Comparison of ENCODE assay signal across 13 cellular contexts in the genomic region with DNA sequence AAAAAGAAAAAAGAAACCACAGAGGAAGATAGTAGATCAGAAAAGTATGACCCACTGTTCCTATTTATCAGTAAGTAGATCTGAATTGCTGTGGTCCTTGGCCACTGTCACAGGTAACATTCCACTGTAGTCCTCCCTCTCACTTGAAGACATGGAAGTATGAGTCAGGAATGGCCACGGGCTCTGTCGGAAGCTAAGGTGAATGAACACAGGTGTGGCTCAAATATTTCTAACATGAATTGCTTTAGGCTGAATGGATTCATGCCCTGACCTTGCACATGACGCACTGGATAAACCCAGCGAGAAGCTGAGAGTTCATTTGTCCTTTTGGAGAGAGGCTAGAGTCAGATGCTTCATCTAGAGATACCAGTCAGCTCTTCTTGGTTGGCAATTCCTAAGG.
"Had no signal": no experiment of that assay in that cellular context is flagged by ENCODE, and none has a peak within 500 bp of the region (broad histone marks: within the 10 kb centered on the region; RNA-seq: fewer than 3 reads in every experiment).

No MANE protein-coding gene starts in this region.

- H3K27ac Mint-ChIP-seq: activated CD4-positive, alpha-beta T cell treated with anti-CD3 and anti-CD28 coated beads, Interleukin-2, amount 10 ng/mL, durations not matched to agents 7 days and 5 days; activated T-helper 1 cell treated with anti-CD3 and anti-CD28 coated beads, Interleukin-12 subunit alpha, Interleukin-12 subunit beta, Interleukin-2, Interleukin-4 antibody, amounts not matched to agents 30 ng/mL and 10 ng/mL and 1 ng/mL, durations not matched to agents 14 hours and 24 hours and 36 hours; progenitor cell of endocrine pancreas; stimulated activated naive CD8-positive, alpha-beta T cell treated with anti-CD3 and anti-CD28 coated beads, Interleukin-15, amount 100 ng/mL, for 72 hours had no signal

- H3K9me3 Mint-ChIP-seq: activated CD4-positive, alpha-beta T cell treated with anti-CD3 and anti-CD28 coated beads, Interleukin-2, amount 10 ng/mL, durations not matched to agents 7 days and 5 days; activated T-helper 1 cell treated with anti-CD3 and anti-CD28 coated beads, Interleukin-12 subunit alpha, Interleukin-12 subunit beta, Interleukin-2, Interleukin-4 antibody, amounts not matched to agents 30 ng/mL and 10 ng/mL and 1 ng/mL, durations not matched to agents 14 hours and 24 hours and 36 hours had no signal

- ATAC-seq: gastroesophageal sphincter; right cardiac atrium; stimulated activated naive CD8-positive, alpha-beta T cell treated with anti-CD3 and anti-CD28 coated beads, Interleukin-15, amount 100 ng/mL, for 72 hours; upper lobe of right lung had no signal

- H3K27me3 ChIP-seq: brain microvascular endothelial cell, gastroesophageal sphincter, upper lobe of right lung had no signal

- H3K4me3 Mint-ChIP-seq: activated CD4-positive, alpha-beta T cell treated with anti-CD3 and anti-CD28 coated beads, Interleukin-2, amount 10 ng/mL, durations not matched to agents 7 days and 5 days; activated T-helper 1 cell treated with anti-CD3 and anti-CD28 coated beads, Interleukin-12 subunit alpha, Interleukin-12 subunit beta, Interleukin-2, Interleukin-4 antibody, amounts not matched to agents 30 ng/mL and 10 ng/mL and 1 ng/mL, durations not matched to agents 14 hours and 24 hours and 36 hours; stimulated activated naive CD8-positive, alpha-beta T cell treated with anti-CD3 and anti-CD28 coated beads, Interleukin-15, amount 100 ng/mL, for 72 hours had no signal

- H3K27ac ChIP-seq: brain microvascular endothelial cell, gastroesophageal sphincter, skin epidermis, upper lobe of right lung had no signal

- H3K27me3 Mint-ChIP-seq: activated CD4-positive, alpha-beta T cell treated with anti-CD3 and anti-CD28 coated beads, Interleukin-2, amount 10 ng/mL, durations not matched to agents 7 days and 5 days; progenitor cell of endocrine pancreas; stimulated activated naive CD8-positive, alpha-beta T cell treated with anti-CD3 and anti-CD28 coated beads, Interleukin-15, amount 100 ng/mL, for 72 hours had no signal

- H3K4me1 ChIP-seq: gastroesophageal sphincter, upper lobe of right lung had no signal

- H3K36me3 ChIP-seq: brain microvascular endothelial cell, gastroesophageal sphincter, upper lobe of right lung had no signal

- H3K4me1 Mint-ChIP-seq: activated CD4-positive, alpha-beta T cell treated with anti-CD3 and anti-CD28 coated beads, Interleukin-2, amount 10 ng/mL, durations not matched to agents 7 days and 5 days; stimulated activated naive CD8-positive, alpha-beta T cell treated with anti-CD3 and anti-CD28 coated beads, Interleukin-15, amount 100 ng/mL, for 72 hours had no signal

- H3K4me3 ChIP-seq: gastroesophageal sphincter, skin epidermis, upper lobe of right lung had no signal

- H3K9me3 ChIP-seq: upper lobe of right lung had no signal

- DNase-seq: activated CD4-positive, alpha-beta T cell treated with anti-CD3 and anti-CD28 coated beads, Interleukin-2, amount 10 ng/mL, durations not matched to agents 7 days and 5 days; activated CD8-positive, alpha-beta memory T cell treated with anti-CD3 and anti-CD28 coated beads for 24 hours; anterior cingulate cortex; brain microvascular endothelial cell; effector memory CD4-positive, alpha-beta T cell; kidney glomerular epithelial cell; right cardiac atrium; stimulated activated naive CD8-positive, alpha-beta T cell treated with anti-CD3 and anti-CD28 coated beads, Interleukin-15, amount 100 ng/mL, for 72 hours; upper lobe of right lung had no signal
